Comparison of ENCODE assay signal across 9 cellular contexts in genomic region chr17:7634384-7634783, GRCh38. TPM values are rescaled to one million over a fixed set of nuclear protein-coding genes. Genes with fewer than 3 reads are reported as not detected.
DNase-seq lines count a peak whose midpoint lies in the region; ATAC-seq, FAIRE-seq and TF ChIP-seq lines count a peak whose summit lies in the region.
"Had no signal": no experiment of that assay in that cellular context is flagged by ENCODE, and none has a peak within 500 bp of the region (broad histone marks: within the 10 kb centered on the region; RNA-seq: fewer than 3 reads in every experiment).

No MANE protein-coding gene starts in this region.

- TF ChIP-seq EP300 in Ishikawa (IDR thresholded peaks at IDR 0.05; ENCODE audit: borderline replicate concordance) = no peak

- ATAC-seq in left lung (peak; percentile 46), GM18520 (IDR thresholded peaks at IDR 0.05; ENCODE audit: unreplicated experiment) (no peak), GM21528 (IDR thresholded peaks at IDR 0.05; ENCODE audit: low FRiP score, unreplicated experiment) (no peak), GM19351 (IDR thresholded peaks at IDR 0.05; ENCODE audit: unreplicated experiment) (no peak)

- peak; percentile 72 for TF ChIP-seq RAD21 in Ishikawa (IDR thresholded peaks at IDR 0.05; ENCODE audit: low read depth)

- H3K36me3 ChIP-seq in left lung = no peaks in the 10 kb centered on the region

- H3K4me1 ChIP-seq in left lung = no peaks in the 10 kb centered on the region

- no peak for FAIRE-seq in urothelium cell line (lab: Jason Lieb, UNC)

- no peaks in the 10 kb centered on the region for H3K9me3 ChIP-seq in left lung

- DNase-seq in DMS114 treated with DMSO at 0.1 percent for 48 hours (lab: John Stamatoyannopoulos, UW; ENCODE audit: unreplicated experiment) (peak; percentile 35), anterior cingulate cortex (lab: John Stamatoyannopoulos, UW) (peak in 34 of 58 donors; percentile 7 to 60 (median 40)), left lung (no peak), urothelium cell line (ENCODE audit: low spot score) (no peak)

- intact Hi-C loops in left lung (cut with DNase I) = loop anchor here in 1 of 2 donors (10.0 kb wide), 1 partner anchor 50 kb away; the partner anchor contains the start of genes TP53 and WRAP53

- no peak overlapping the region for H3K4me3 ChIP-seq in left lung

- no peaks in the 10 kb centered on the region for H3K27me3 ChIP-seq in left lung

- H3K27ac ChIP-seq in left lung = no peak overlapping the region

- peak in 1 of 2 donors; percentile 22 for TF ChIP-seq CTCF in left lung (IDR thresholded peaks at IDR 0.05)

TF ChIP-seq in Ishikawa, 13 proteins besides CTCF, POLR2A, EP300 and RAD21:
- no peak for TF ChIP-seq REST (IDR thresholded peaks at IDR 0.05; ENCODE audit: low read depth)

RNA-seq across cellular contexts. Expression of gene SHBG, which starts 4.4 kb away (rescaled TPM):
- total RNA-seq in left lung = under 1 TPM in 1 of 2 donors, not detected in 1; 0.50 TPM

RNA-seq across cellular contexts. Expression of gene SAT2, which starts 6.8 kb away (rescaled TPM):
- 10 to 100 TPM; 59.8 to 77.3 TPM for total RNA-seq in left lung

RNA-seq across cellular contexts. Expression of gene ATP1B2, which starts 16.3 kb away (rescaled TPM):
- total RNA-seq in left lung = 1 to 10 TPM in 1 of 2 donors, under 1 TPM in 1; 0.68 to 2.4 TPM
- total RNA-seq: glomerular endothelial cell had no signal

RNA-seq across cellular contexts. Expression of gene FXR2, which starts 19.7 kb away (rescaled TPM):
- total RNA-seq in left lung = 10 to 100 TPM; 30.6 to 34.6 TPM

RNA-seq across cellular contexts. Expression of gene SOX15, which starts 44.5 kb away (rescaled TPM):
- total RNA-seq in left lung = under 1 TPM in 1 of 2 donors, not detected in 1; 0.31 TPM
- total RNA-seq: glomerular endothelial cell had no signal

Comparison
In these comparisons a context has a peak if more than half of its experiments do, and no peak if none do; other contexts are left out.
1. DNase-seq: peak in DMS114 treated with DMSO at 0.1 percent for 48 hours (single experiment) and anterior cingulate cortex (34 of 58); none in left lung (0 of 2) and urothelium cell line (single experiment).